In the genomic region with DNA sequence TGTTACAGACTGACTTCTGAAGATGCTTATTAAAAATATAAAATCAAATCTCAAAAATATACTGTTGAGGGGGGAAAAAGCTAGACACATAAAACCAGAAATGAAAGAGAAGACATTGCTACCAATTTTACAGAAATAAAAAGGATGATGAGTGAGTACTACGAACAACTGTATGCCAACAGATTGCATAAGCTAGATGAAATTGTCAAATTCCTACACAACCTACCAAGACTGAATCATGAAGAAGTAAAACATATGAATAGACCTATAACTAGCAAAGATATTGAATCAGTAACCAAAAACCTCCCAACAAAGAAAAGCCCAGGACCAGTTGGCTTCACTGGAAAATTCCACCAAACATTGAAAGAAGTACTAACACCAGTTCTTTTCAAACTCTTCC, we compare ENCODE assay signal across 23 cellular contexts. TPM values are rescaled to one million over a fixed set of nuclear protein-coding genes. Genes with fewer than 3 reads are reported as not detected.
"Had no signal": no experiment of that assay in that cellular context is flagged by ENCODE, and none has a peak within 500 bp of the region (broad histone marks: within the 10 kb centered on the region; RNA-seq: fewer than 3 reads in every experiment).

No MANE protein-coding gene starts in this region.

- H3K36me3 Mint-ChIP-seq: activated naive CD4-positive, alpha-beta T cell treated with anti-CD3 and anti-CD28 coated beads, Interleukin-2, amount 10 ng/mL, durations not matched to agents 7 days and 5 days; immature natural killer cell; naive thymus-derived CD8-positive, alpha-beta T cell; stimulated activated memory B cell treated with anti-CD40 and anti-IgM and Interleukin-4, amounts not matched to agents 10 μg/mL and 1 μg/mL and 100 μg/mL, for 72 hours had no signal

- H3K27me3 ChIP-seq: heart right ventricle, pancreas, spleen, upper lobe of left lung had no signal

- H3K4me1 Mint-ChIP-seq: activated CD4-positive, alpha-beta T cell treated with anti-CD3 and anti-CD28 coated beads, Interleukin-2, amount 10 ng/mL, durations not matched to agents 7 days and 5 days; activated naive CD4-positive, alpha-beta T cell treated with anti-CD3 and anti-CD28 coated beads, Interleukin-2, amount 10 ng/mL, durations not matched to agents 7 days and 5 days; activated naive CD8-positive, alpha-beta T cell treated with anti-CD3 and anti-CD28 coated beads, Interleukin-2, amount 50 U/mL, for 24 hours; immature natural killer cell; naive thymus-derived CD8-positive, alpha-beta T cell; stimulated activated memory B cell treated with anti-CD40 and anti-IgM and Interleukin-4, amounts not matched to agents 10 μg/mL and 1 μg/mL and 100 μg/mL, for 72 hours had no signal

- ATAC-seq: activated CD4-positive, CD25-positive, alpha-beta regulatory T cell treated with anti-CD3 and anti-CD28 coated beads, Interleukin-2, amount 50 U/mL, for 24 hours; activated CD8-positive, alpha-beta T cell treated with anti-CD3 and anti-CD28 coated beads, Interleukin-2, amount 10 ng/mL, durations not matched to agents 7 days and 5 days; activated naive CD8-positive, alpha-beta T cell treated with anti-CD3 and anti-CD28 coated beads, Interleukin-2, amount 50 U/mL, for 24 hours; heart right ventricle; naive thymus-derived CD8-positive, alpha-beta T cell; pancreas; sciatic nerve; stimulated activated memory B cell treated with anti-CD40 and anti-IgM and Interleukin-4, amounts not matched to agents 10 μg/mL and 1 μg/mL and 100 μg/mL, for 72 hours had no signal

- H3K27ac Mint-ChIP-seq: activated CD4-positive, alpha-beta T cell treated with anti-CD3 and anti-CD28 coated beads, Interleukin-2, amount 10 ng/mL, durations not matched to agents 7 days and 5 days; activated CD8-positive, alpha-beta T cell treated with anti-CD3 and anti-CD28 coated beads, Interleukin-2, amount 10 ng/mL, durations not matched to agents 7 days and 5 days; activated naive CD4-positive, alpha-beta T cell treated with anti-CD3 and anti-CD28 coated beads, Interleukin-2, amount 10 ng/mL, durations not matched to agents 7 days and 5 days; activated naive CD8-positive, alpha-beta T cell treated with anti-CD3 and anti-CD28 coated beads, Interleukin-2, amount 50 U/mL, for 24 hours; activated T-cell treated with anti-CD3 and anti-CD28 coated beads, Interleukin-2, amount 50 U/mL, for 24 hours; activated T-helper 2 cell treated with anti-CD3 and anti-CD28 coated beads, Interferon-gamma antibody, Interleukin-2, Interleukin-4, amounts not matched to agents 10 μg/mL and 5 μg/mL and 100 μg/mL, durations not matched to agents 14 hours and 24 hours and 36 hours; dendritic cell treated with granulocyte-macrophage colony-stimulating factor and Interleukin-4, amounts not matched to agents 40 ng/mL and 50 ng/mL, for 4 days; immature natural killer cell; naive thymus-derived CD8-positive, alpha-beta T cell; stimulated activated memory B cell treated with anti-CD40 and anti-IgM and Interleukin-4, amounts not matched to agents 10 μg/mL and 1 μg/mL and 100 μg/mL, for 72 hours had no signal

- H3K36me3 ChIP-seq: pancreas, thoracic aorta, upper lobe of left lung had no signal

- H3K9me3 Mint-ChIP-seq: activated CD4-positive, alpha-beta T cell treated with anti-CD3 and anti-CD28 coated beads, Interleukin-2, amount 10 ng/mL, durations not matched to agents 7 days and 5 days; activated naive CD4-positive, alpha-beta T cell treated with anti-CD3 and anti-CD28 coated beads, Interleukin-2, amount 10 ng/mL, durations not matched to agents 7 days and 5 days; activated naive CD8-positive, alpha-beta T cell treated with anti-CD3 and anti-CD28 coated beads, Interleukin-2, amount 50 U/mL, for 24 hours; activated T-cell treated with anti-CD3 and anti-CD28 coated beads, Interleukin-2, amount 50 U/mL, for 24 hours; activated T-helper 2 cell treated with anti-CD3 and anti-CD28 coated beads, Interferon-gamma antibody, Interleukin-2, Interleukin-4, amounts not matched to agents 10 μg/mL and 5 μg/mL and 100 μg/mL, durations not matched to agents 14 hours and 24 hours and 36 hours; dendritic cell treated with granulocyte-macrophage colony-stimulating factor and Interleukin-4, amounts not matched to agents 40 ng/mL and 50 ng/mL, for 4 days; naive thymus-derived CD8-positive, alpha-beta T cell; stimulated activated memory B cell treated with anti-CD40 and anti-IgM and Interleukin-4, amounts not matched to agents 10 μg/mL and 1 μg/mL and 100 μg/mL, for 72 hours had no signal

- H3K27ac ChIP-seq: pancreas, spleen, thoracic aorta, upper lobe of left lung had no signal

- H3K9me3 ChIP-seq: heart right ventricle, pancreas, spleen, thoracic aorta, upper lobe of left lung had no signal

- H3K4me3 Mint-ChIP-seq: activated CD4-positive, alpha-beta T cell treated with anti-CD3 and anti-CD28 coated beads, Interleukin-2, amount 10 ng/mL, durations not matched to agents 7 days and 5 days; activated CD8-positive, alpha-beta T cell treated with anti-CD3 and anti-CD28 coated beads, Interleukin-2, amount 10 ng/mL, durations not matched to agents 7 days and 5 days; activated naive CD4-positive, alpha-beta T cell treated with anti-CD3 and anti-CD28 coated beads, Interleukin-2, amount 10 ng/mL, durations not matched to agents 7 days and 5 days; activated naive CD8-positive, alpha-beta T cell treated with anti-CD3 and anti-CD28 coated beads, Interleukin-2, amount 50 U/mL, for 24 hours; activated T-cell treated with anti-CD3 and anti-CD28 coated beads, Interleukin-2, amount 50 U/mL, for 24 hours; dendritic cell treated with granulocyte-macrophage colony-stimulating factor and Interleukin-4, amounts not matched to agents 40 ng/mL and 50 ng/mL, for 4 days; immature natural killer cell; naive thymus-derived CD8-positive, alpha-beta T cell; stimulated activated memory B cell treated with anti-CD40 and anti-IgM and Interleukin-4, amounts not matched to agents 10 μg/mL and 1 μg/mL and 100 μg/mL, for 72 hours had no signal

- DNase-seq: activated CD4-positive, alpha-beta T cell treated with anti-CD3 and anti-CD28 coated beads, Interleukin-2, amount 10 ng/mL, durations not matched to agents 7 days and 5 days; activated CD8-positive, alpha-beta T cell treated with anti-CD3 and anti-CD28 coated beads, Interleukin-2, amount 10 ng/mL, durations not matched to agents 7 days and 5 days; activated naive CD4-positive, alpha-beta T cell treated with anti-CD3 and anti-CD28 coated beads, Interleukin-2, amount 10 ng/mL, durations not matched to agents 7 days and 5 days; activated naive CD8-positive, alpha-beta T cell treated with anti-CD3 and anti-CD28 coated beads, Interleukin-2, amount 50 U/mL, for 24 hours; activated T-cell treated with anti-CD3 and anti-CD28 coated beads, Interleukin-2, amount 50 U/mL, for 24 hours; anterior cingulate cortex; effector CD8-positive, alpha-beta T cell; heart right ventricle; immature natural killer cell; naive thymus-derived CD8-positive, alpha-beta T cell; pancreas; spleen; stimulated activated CD4-positive, alpha-beta T cell treated with anti-CD3 and anti-CD28 coated beads, Interleukin-4, amount 100 ng/mL, for 4 hours; T-helper 1 cell; upper lobe of left lung had no signal

- H3K27me3 Mint-ChIP-seq: dendritic cell treated with granulocyte-macrophage colony-stimulating factor and Interleukin-4, amounts not matched to agents 40 ng/mL and 50 ng/mL, for 4 days had no signal

- H3K4me3 ChIP-seq: heart right ventricle, pancreas, spleen, thoracic aorta, upper lobe of left lung had no signal

RNA-seq across cellular contexts. Expression of a gene that starts 3.5 kb away (rescaled TPM):
- total RNA-seq: activated CD4-positive, alpha-beta T cell treated with anti-CD3 and anti-CD28 coated beads, Interleukin-2, amount 10 ng/mL, durations not matched to agents 7 days and 5 days; activated CD8-positive, alpha-beta T cell treated with anti-CD3 and anti-CD28 coated beads, Interleukin-2, amount 10 ng/mL, durations not matched to agents 7 days and 5 days; activated T-helper 2 cell treated with anti-CD3 and anti-CD28 coated beads, Interferon-gamma antibody, Interleukin-2, Interleukin-4, amounts not matched to agents 10 μg/mL and 5 μg/mL and 100 μg/mL, durations not matched to agents 14 hours and 24 hours and 36 hours; naive thymus-derived CD8-positive, alpha-beta T cell had no signal
- polyA plus RNA-seq: fibroblast of lung; immature natural killer cell; liver; naive thymus-derived CD8-positive, alpha-beta T cell; pancreas had no signal

RNA-seq across cellular contexts. Expression of a gene that starts 54.1 kb away (rescaled TPM):
- polyA plus RNA-seq: naive thymus-derived CD8-positive, alpha-beta T cell had no signal
